ENCODE assay signal across 12 cellular contexts in the genomic region with DNA sequence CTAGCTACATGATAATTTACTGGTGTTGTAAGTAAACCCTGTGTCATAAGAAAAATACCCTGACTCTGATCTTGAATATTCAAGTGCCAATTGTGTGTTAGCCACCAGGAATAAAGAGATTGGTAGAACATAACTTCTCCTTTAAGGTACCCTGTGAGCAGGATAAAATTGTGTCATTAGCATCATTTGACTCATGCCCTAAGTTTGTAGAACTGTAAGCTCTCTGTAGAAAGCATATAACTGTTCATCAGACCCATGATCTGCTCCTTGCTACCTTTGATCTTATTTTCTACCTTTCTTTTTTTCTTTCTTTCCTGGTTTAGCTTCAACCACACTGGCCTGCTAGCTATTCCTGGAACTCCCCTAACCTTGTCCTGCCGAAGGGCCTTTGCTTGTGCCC. TPM values are rescaled to one million over a fixed set of nuclear protein-coding genes. Genes with fewer than 3 reads are reported as not detected.
A peak's percentile ranks its signal among the peaks of the same experiment; 100 is the strongest.
DNase-seq lines count a peak whose midpoint lies in the region; ATAC-seq and TF ChIP-seq lines count a peak whose summit lies in the region.
"Had no signal": no experiment of that assay in that cellular context is flagged by ENCODE, and none has a peak within 500 bp of the region (broad histone marks: within the 10 kb centered on the region; RNA-seq: fewer than 3 reads in every experiment).

No MANE protein-coding gene starts in this region.

- H3K27ac Mint-ChIP-seq in stimulated activated naive CD8-positive, alpha-beta T cell treated with anti-CD3 and anti-CD28 coated beads, Interleukin-15, Interleukin-2, amounts not matched to agents 100 ng/mL and 50 ng/mL, for 24 hours: peak overlapping the region; percentile 76
- H3K27ac Mint-ChIP-seq in activated T-helper 17 cell treated with anti-CD3 and anti-CD28 coated beads, Interleukin-2, amount 50 U/mL, for 72 hours: peak overlapping the region; percentile 74

- no peak overlapping the region for H3K4me3 Mint-ChIP-seq in stimulated activated naive CD8-positive, alpha-beta T cell treated with anti-CD3 and anti-CD28 coated beads, Interleukin-15, Interleukin-2, amounts not matched to agents 100 ng/mL and 50 ng/mL, for 24 hours
- no peak overlapping the region for H3K4me3 Mint-ChIP-seq in activated T-helper 17 cell treated with anti-CD3 and anti-CD28 coated beads, Interleukin-2, amount 50 U/mL, for 72 hours

- no peak for ATAC-seq in stimulated activated naive CD8-positive, alpha-beta T cell treated with anti-CD3 and anti-CD28 coated beads, Interleukin-15, Interleukin-2, amounts not matched to agents 100 U/mL and 50 U/mL, for 24 hours
- peak; percentile 54 for ATAC-seq in activated T-helper 17 cell treated with anti-CD3 and anti-CD28 coated beads, Interleukin-2, amount 50 U/mL, for 72 hours (replicated peaks)

- no peak for TF ChIP-seq CTCF in adrenal gland (IDR thresholded peaks at IDR 0.05)
- no peak for TF ChIP-seq CTCF in esophagus squamous epithelium (IDR thresholded peaks at IDR 0.05)
- TF ChIP-seq CTCF in GM13976 (IDR thresholded peaks at IDR 0.05; ENCODE audit: borderline replicate concordance, control extremely low read depth, extremely low read depth, insufficient read depth, missing control alignments): no peak

- H2AFZ ChIP-seq in mesenchymal stem cell (ENCODE audit: low read depth, low read length): no peak overlapping the region

- no peak overlapping the region for H3K4me2 ChIP-seq in mesenchymal stem cell (ENCODE audit: low read length, poor library complexity, severe bottlenecking)

- H2BK120ac ChIP-seq in mesenchymal stem cell (ENCODE audit: low read depth, low read length): no peak overlapping the region

- in situ Hi-C loops in GM13976 (cut with MboI; ENCODE audit: low sequenced_read_pairs, unreplicated experiment): no loop called here

- no peak overlapping the region for H3K14ac ChIP-seq in mesenchymal stem cell (ENCODE audit: low read length in 2 of 2)

- H3K27ac ChIP-seq in mesenchymal stem cell (ENCODE audit: low read length, poor library complexity, severe bottlenecking) (peak overlapping the region; percentile 18), adrenal gland (no peak overlapping the region), esophagus squamous epithelium (no peak overlapping the region)

- no peak overlapping the region for H2BK15ac ChIP-seq in mesenchymal stem cell (ENCODE audit: low read depth, poor library complexity, severe bottlenecking)

- WGBS in mesenchymal stem cell: 80% methylated on average over 1 of the region's 1 CpG
- WGBS in adrenal gland, 4 donors: 76 to 92% (median 84%) methylated on average over 1 of the region's 1 CpG
- 91 to 94% methylated on average over 1 of the region's 1 CpG for WGBS in esophagus squamous epithelium, 2 donors

- no peaks in the 10 kb centered on the region for H3K9me3 ChIP-seq in mesenchymal stem cell (ENCODE audit: control insufficient read depth, low read length)
- no peaks in the 10 kb centered on the region for H3K9me3 ChIP-seq in adrenal gland (replicated peaks in 1 of 3)
- H3K9me3 ChIP-seq in esophagus squamous epithelium: no peaks in the 10 kb centered on the region

- peaks cover 3% of the 10 kb centered on the region for H3K79me1 ChIP-seq in mesenchymal stem cell (replicated peaks; ENCODE audit: low read length, poor library complexity, severe bottlenecking)

- H3K36me3 ChIP-seq in mesenchymal stem cell (ENCODE audit: control insufficient read depth in 1 of 2, insufficient read depth in 2 of 2, low read depth in 1 of 2, low read length in 2 of 2) (peaks cover 6 to 94% of the 10 kb centered on the region in 2 experiments), adrenal gland (replicated peaks in 1 of 2) (peaks cover 0 to 92% of the 10 kb centered on the region in 2 donors), esophagus squamous epithelium (peaks cover 11 to 99% (median 11%) of the 10 kb centered on the region in 3 donors)

- DNase-seq in stimulated activated naive CD8-positive, alpha-beta T cell treated with anti-CD3 and anti-CD28 coated beads, Interleukin-15, Interleukin-2, amounts not matched to agents 100 U/mL and 50 U/mL, for 24 hours: no peak
- DNase-seq in mesenchymal stem cell (no peak), adrenal gland (no peak), esophagus squamous epithelium (lab: John Stamatoyannopoulos, UW) (no peak), GM13976 (ENCODE audit: low spot score) (no peak), NCI-H1092 treated with DMSO at 0.1 percent for 48 hours (lab: John Stamatoyannopoulos, UW) (no peak)
- DNase-seq: DND-41, foreskin melanocyte, NCI-H226, trophoblast cell had no signal

- TF ChIP-seq POLR2A in adrenal gland (IDR thresholded peaks at IDR 0.05) (no peak), esophagus squamous epithelium (IDR thresholded peaks at IDR 0.05) (no peak)

- H3K4ac ChIP-seq in mesenchymal stem cell (ENCODE audit: low read depth in 1 of 2, low read length in 2 of 2): no peak overlapping the region

- H2AK5ac ChIP-seq in mesenchymal stem cell (ENCODE audit: low read length, severe bottlenecking): no peak overlapping the region

- H3K9ac ChIP-seq in mesenchymal stem cell (ENCODE audit: low read length): peak overlapping the region; percentile 33

- no peak overlapping the region for H2BK12ac ChIP-seq in mesenchymal stem cell (ENCODE audit: low read length in 2 of 2)

- peaks cover 41% of the 10 kb centered on the region for H3K4me1 Mint-ChIP-seq in stimulated activated naive CD8-positive, alpha-beta T cell treated with anti-CD3 and anti-CD28 coated beads, Interleukin-15, Interleukin-2, amounts not matched to agents 100 ng/mL and 50 ng/mL, for 24 hours (ENCODE audit: low read depth)
- H3K4me1 Mint-ChIP-seq in activated T-helper 17 cell treated with anti-CD3 and anti-CD28 coated beads, Interleukin-2, amount 50 U/mL, for 72 hours: peaks cover 14% of the 10 kb centered on the region

- H3K23ac ChIP-seq in mesenchymal stem cell (ENCODE audit: low read length in 2 of 2): no peak overlapping the region

- intact Hi-C loops in adrenal gland (cut with DNase I): no loop called here
- intact Hi-C loops in esophagus squamous epithelium (cut with DNase I): no loop called here

- H3K4me3 ChIP-seq in mesenchymal stem cell (ENCODE audit: insufficient read depth in 1 of 2, low read depth in 1 of 2, low read length in 2 of 2): no peak overlapping the region
- no peak overlapping the region for H3K4me3 ChIP-seq in adrenal gland
- H3K4me3 ChIP-seq in esophagus squamous epithelium: no peak overlapping the region

- no peaks in the 10 kb centered on the region for H3K27me3 ChIP-seq in mesenchymal stem cell (ENCODE audit: control insufficient read depth in 1 of 2, insufficient read depth in 1 of 2, low read length in 2 of 2)
- no peaks in the 10 kb centered on the region for H3K27me3 ChIP-seq in adrenal gland
- H3K27me3 ChIP-seq in esophagus squamous epithelium: no peaks in the 10 kb centered on the region

- no peaks in the 10 kb centered on the region for H3K27me3 Mint-ChIP-seq in stimulated activated naive CD8-positive, alpha-beta T cell treated with anti-CD3 and anti-CD28 coated beads, Interleukin-15, Interleukin-2, amounts not matched to agents 100 ng/mL and 50 ng/mL, for 24 hours
- no peaks in the 10 kb centered on the region for H3K27me3 Mint-ChIP-seq in activated T-helper 17 cell treated with anti-CD3 and anti-CD28 coated beads, Interleukin-2, amount 50 U/mL, for 72 hours

- H4K91ac ChIP-seq in mesenchymal stem cell (ENCODE audit: low read length): no peak overlapping the region

- no peak overlapping the region for H4K8ac ChIP-seq in mesenchymal stem cell (ENCODE audit: low read length)

- no peak overlapping the region for H2BK5ac ChIP-seq in mesenchymal stem cell (ENCODE audit: low read depth, low read length, poor library complexity, severe bottlenecking)

- no peaks in the 10 kb centered on the region for H3K9me3 Mint-ChIP-seq in stimulated activated naive CD8-positive, alpha-beta T cell treated with anti-CD3 and anti-CD28 coated beads, Interleukin-15, Interleukin-2, amounts not matched to agents 100 ng/mL and 50 ng/mL, for 24 hours
- H3K9me3 Mint-ChIP-seq in activated T-helper 17 cell treated with anti-CD3 and anti-CD28 coated beads, Interleukin-2, amount 50 U/mL, for 72 hours: no peaks in the 10 kb centered on the region

- H3K18ac ChIP-seq in mesenchymal stem cell (ENCODE audit: low read depth in 1 of 2, low read length in 2 of 2): no peak overlapping the region

- H3K4me1 ChIP-seq in mesenchymal stem cell (ENCODE audit: control insufficient read depth, insufficient read depth, low read depth, low read length) (peaks cover 5% of the 10 kb centered on the region), adrenal gland (replicated peaks in 1 of 2) (peaks cover 0 to 10% of the 10 kb centered on the region in 2 donors), esophagus squamous epithelium (peaks cover 0 to 30% (median 3%) of the 10 kb centered on the region in 3 donors)

- H3K36me3 Mint-ChIP-seq in stimulated activated naive CD8-positive, alpha-beta T cell treated with anti-CD3 and anti-CD28 coated beads, Interleukin-15, Interleukin-2, amounts not matched to agents 100 ng/mL and 50 ng/mL, for 24 hours (ENCODE audit: low read depth): peaks cover 73% of the 10 kb centered on the region
- H3K36me3 Mint-ChIP-seq in activated T-helper 17 cell treated with anti-CD3 and anti-CD28 coated beads, Interleukin-2, amount 50 U/mL, for 72 hours (ENCODE audit: low read depth): peaks cover 97% of the 10 kb centered on the region

RNA-seq across cellular contexts. Expression of gene PTRH2, which starts 35.8 kb away (rescaled TPM):
- 10 to 100 TPM; 32.4 to 48.6 TPM for total RNA-seq in activated T-helper 17 cell treated with anti-CD3 and anti-CD28 coated beads, Interleukin-2, amount 50 U/mL, for 72 hours
- 31.8 TPM for polyA plus RNA-seq in mesenchymal stem cell (2013, experiment 1 of 2)
- 32.0 TPM for polyA plus RNA-seq in mesenchymal stem cell (2013, experiment 2 of 2)
- total RNA-seq in adrenal gland (10 to 100 TPM; 17.9 to 61.7 (median 26.2) TPM), esophagus squamous epithelium (10 to 100 TPM; 27.2 to 31.7 (median 30.9) TPM)
- polyA plus RNA-seq in adrenal gland: 10 to 100 TPM; 30.8 to 96.7 (median 68.5) TPM

RNA-seq across cellular contexts. Expression of gene VMP1, which starts 36.1 kb away (rescaled TPM):
- total RNA-seq in activated T-helper 17 cell treated with anti-CD3 and anti-CD28 coated beads, Interleukin-2, amount 50 U/mL, for 72 hours: 100 to 1,000 TPM; 309 to 488 TPM
- polyA plus RNA-seq in mesenchymal stem cell (2013, experiment 1 of 2): 116 TPM
- polyA plus RNA-seq in mesenchymal stem cell (2013, experiment 2 of 2): 116 TPM
- total RNA-seq in adrenal gland (100 to 1,000 TPM in 7 of 8 donors, 10 to 100 TPM in 1; 52.4 to 335 (median 184) TPM), esophagus squamous epithelium (100 to 1,000 TPM; 132 to 363 (median 141) TPM)
- 100 to 1,000 TPM; 118 to 137 (median 123) TPM for polyA plus RNA-seq in adrenal gland

RNA-seq across cellular contexts. Expression of gene CLTC, which starts 51.7 kb away (rescaled TPM):
- 100 to 1,000 TPM; 162 to 200 TPM for total RNA-seq in activated T-helper 17 cell treated with anti-CD3 and anti-CD28 coated beads, Interleukin-2, amount 50 U/mL, for 72 hours
- 198 TPM for polyA plus RNA-seq in mesenchymal stem cell (2013, experiment 1 of 2)
- 188 TPM for polyA plus RNA-seq in mesenchymal stem cell (2013, experiment 2 of 2)
- total RNA-seq in adrenal gland (100 to 1,000 TPM; 214 to 393 (median 289) TPM), esophagus squamous epithelium (100 to 1,000 TPM; 135 to 236 (median 201) TPM)
- 100 to 1,000 TPM in 1 of 3 donors, 10 to 100 TPM in 2; 40.2 to 254 (median 68.1) TPM for polyA plus RNA-seq in adrenal gland
